ENCODE assay signal across 8 cellular contexts in genomic region chr11:120326228-120326627, GRCh38. TPM values are rescaled to one million over a fixed set of nuclear protein-coding genes. Genes with fewer than 3 reads are reported as not detected.
DNase-seq lines count a peak whose midpoint lies in the region; ATAC-seq and TF ChIP-seq lines count a peak whose summit lies in the region.

No MANE protein-coding gene starts in this region.

- H2BK120ac ChIP-seq in trophoblast cell (ENCODE audit: insufficient read depth, low read length, poor library complexity) = no peak overlapping the region

- no peak overlapping the region for H2BK12ac ChIP-seq in trophoblast cell (ENCODE audit: low read length)

- H3K18ac ChIP-seq in trophoblast cell (ENCODE audit: low read length) = no peak overlapping the region

- DNase-seq in EH (ENCODE audit: low read depth) (peak; percentile 81), SK-N-SH (no peak), fibroblast of mammary gland (ENCODE audit: low read depth) (peak; percentile 84), trophoblast cell (peak; percentile 30 to 86), NCI-H2081 (lab: John Stamatoyannopoulos, UW) (no peak), iPS-NIHi7 (ENCODE audit: extremely low spot score) (no peak)

- H3K36me3 ChIP-seq in SK-N-SH (replicated peaks in 1 of 2; ENCODE audit: control insufficient read depth in 1 of 2, insufficient read depth in 2 of 2, low read length in 1 of 2) = peaks cover 10 to 15% of the 10 kb centered on the region in 2 experiments
- peaks cover 6 to 9% of the 10 kb centered on the region in 2 experiments for H3K36me3 ChIP-seq in trophoblast cell (ENCODE audit: control insufficient read depth in 1 of 2, insufficient read depth in 2 of 2, low read length in 2 of 2)

- no peak overlapping the region for H4K91ac ChIP-seq in trophoblast cell (ENCODE audit: low read depth, low read length)

- no peaks in the 10 kb centered on the region for H3K9me2 ChIP-seq in SK-N-SH

- TF ChIP-seq EP300 in SK-N-SH (IDR thresholded peaks at IDR 0.05; ENCODE audit: borderline replicate concordance in 1 of 2, low read depth in 1 of 2, low read length in 1 of 2) = no peak

- H3K4me2 ChIP-seq in SK-N-SH (peak overlapping the region; percentile 84), trophoblast cell (ENCODE audit: low read length) (no peak overlapping the region)

- H3K79me2 ChIP-seq in SK-N-SH (ENCODE audit: insufficient read depth) (peaks cover 29% of the 10 kb centered on the region), trophoblast cell (ENCODE audit: control insufficient read depth, insufficient read depth, low read length, poor library complexity) (peaks cover 4% of the 10 kb centered on the region)

- no peak overlapping the region for H2BK5ac ChIP-seq in trophoblast cell (ENCODE audit: low read depth, low read length, poor library complexity)

- H2AK5ac ChIP-seq in trophoblast cell (ENCODE audit: low read length) = no peak overlapping the region

- CTCF ChIA-PET in SK-N-SH (lab: Yijun Ruan, JAX) = interaction anchor here (1.1 to 3.5 kb wide), 5 partner anchors 10 to 359 kb away, joined by 3 to 29 read pairs (median 6); partner anchors contain the start of gene ARHGEF12

- no peaks in the 10 kb centered on the region for H4K20me1 ChIP-seq in SK-N-SH (ENCODE audit: insufficient read depth)

- H2AFZ ChIP-seq in SK-N-SH (ENCODE audit: low read depth) (no peak overlapping the region), trophoblast cell (ENCODE audit: insufficient read depth, low read length, poor library complexity) (no peak overlapping the region)

- no peaks in the 10 kb centered on the region for H3K9me3 ChIP-seq in SK-N-SH
- H3K9me3 ChIP-seq in trophoblast cell (ENCODE audit: insufficient read depth, low read depth, low read length) = no peaks in the 10 kb centered on the region

- WGBS in SK-N-SH (ENCODE audit: low lambda C conversion rate) = 44% methylated on average over 3 of the region's 3 CpGs
- WGBS in trophoblast cell (ENCODE audit: extremely low coverage, insufficient coverage, insufficient read length) = no CpG with 5 or more reads among the region's 3 CpGs

- TF ChIP-seq RAD21 in SK-N-SH (IDR thresholded peaks at IDR 0.05; ENCODE audit: low read length) = no peak

- H3K9ac ChIP-seq in SK-N-SH = peak overlapping the region; percentile 92
- no peak overlapping the region for H3K9ac ChIP-seq in trophoblast cell (ENCODE audit: low read length)

- H4K8ac ChIP-seq in trophoblast cell (ENCODE audit: low read depth, low read length) = no peak overlapping the region

- no peak overlapping the region for H4K12ac ChIP-seq in trophoblast cell (ENCODE audit: low read depth, low read length)

- no peak for ATAC-seq in GM21576 (IDR thresholded peaks at IDR 0.05; ENCODE audit: unreplicated experiment)
- no peak for ATAC-seq in GM19328 (IDR thresholded peaks at IDR 0.05; ENCODE audit: unreplicated experiment)

- POLR2A ChIA-PET in SK-N-SH (lab: Yijun Ruan, JAX) = no interaction called here

- H3K23ac ChIP-seq in trophoblast cell (ENCODE audit: low read length) = no peak overlapping the region

- H3K4me3 ChIP-seq in SK-N-SH (ENCODE audit: low read depth in 2 of 2, low read length in 1 of 2) = peak overlapping the region; percentile 78 to 83
- H3K4me3 ChIP-seq in fibroblast of mammary gland (ENCODE audit: control insufficient read depth, low read depth, low read length) = peak overlapping the region; percentile 56
- no peak overlapping the region for H3K4me3 ChIP-seq in trophoblast cell (ENCODE audit: low read depth, low read length)

- no peak overlapping the region for H3K4ac ChIP-seq in trophoblast cell (ENCODE audit: low read depth, low read length)

- peaks cover 9 to 30% of the 10 kb centered on the region in 2 experiments for H3K4me1 ChIP-seq in SK-N-SH (ENCODE audit: control insufficient read depth in 1 of 2, insufficient read depth in 2 of 2, low read depth in 1 of 2, low read length in 1 of 2)
- H3K4me1 ChIP-seq in trophoblast cell (ENCODE audit: control insufficient read depth in 1 of 2, insufficient read depth in 2 of 2, low read length in 2 of 2) = peaks cover 0 to 3% of the 10 kb centered on the region in 2 experiments

- H3K27ac ChIP-seq in SK-N-SH (ENCODE audit: low read depth in 2 of 2, low read length in 1 of 2) (peak overlapping the region; percentile 85 to 88; a peak in 3 of 4 replicates), trophoblast cell (ENCODE audit: low read depth, low read length) (no peak overlapping the region)

- H3F3A ChIP-seq in SK-N-SH (replicated peaks; ENCODE audit: insufficient read depth) = peaks cover 20% of the 10 kb centered on the region

- no peak overlapping the region for H3K14ac ChIP-seq in trophoblast cell (ENCODE audit: low read length)

- H3K27me3 ChIP-seq in SK-N-SH (ENCODE audit: insufficient read depth) (no peaks in the 10 kb centered on the region), trophoblast cell (ENCODE audit: insufficient read depth, low read length) (no peaks in the 10 kb centered on the region)

- TF ChIP-seq CTCF in SK-N-SH (IDR thresholded peaks at IDR 0.05) (no peak), fibroblast of mammary gland (conservative IDR thresholded peaks at IDR 0.05; ENCODE audit: control insufficient read depth, insufficient read depth, low read depth, low read length) (no peak)

- H3K79me1 ChIP-seq in trophoblast cell (ENCODE audit: low read length) = peaks cover 4% of the 10 kb centered on the region

TF ChIP-seq in SK-N-SH, 30 proteins besides CTCF, POLR2A, EP300 and RAD21:
- TF ChIP-seq FOSL2 (IDR thresholded peaks at IDR 0.05; ENCODE audit: borderline replicate concordance, low read depth) (no peak), ZBTB33 (IDR thresholded peaks at IDR 0.05; ENCODE audit: borderline replicate concordance, low read depth) (no peak), CHD2 (IDR thresholded peaks at IDR 0.05; ENCODE audit: low read length, partially characterized antibody) (no peak), JUND (IDR thresholded peaks at IDR 0.05) (no peak), YY1 (IDR thresholded peaks at IDR 0.05; ENCODE audit: low read depth) (no peak), NFIC (IDR thresholded peaks at IDR 0.05; ENCODE audit: borderline replicate concordance) (no peak)

RNA-seq across cellular contexts. Expression of gene TLCD5, which starts 1.1 kb away (rescaled TPM):
- 12.7 and 18.7 TPM in 2 replicates for polyA plus RNA-seq in SK-N-SH (2012; rRNA removed)
- 14.6 and 15.1 TPM in 2 replicates for polyA plus RNA-seq in SK-N-SH (2012; cell fraction: cytosol; rRNA removed)
- 23.2 and 40.2 TPM in 2 replicates for polyA plus RNA-seq in SK-N-SH (2012; cell fraction: nucleus; rRNA removed)
- 5.9 and 6.1 TPM in 2 replicates for polyA plus RNA-seq in trophoblast cell (2013)

RNA-seq across cellular contexts. Expression of gene ARHGEF12, which starts 10.0 kb away (rescaled TPM):
- 12.3 and 15.9 TPM in 2 replicates for polyA plus RNA-seq in SK-N-SH (2012; rRNA removed)
- 20.8 and 21.6 TPM in 2 replicates for polyA plus RNA-seq in SK-N-SH (2012; cell fraction: cytosol; rRNA removed)
- polyA plus RNA-seq in SK-N-SH (2012; cell fraction: nucleus; rRNA removed) = 12.4 and 23.6 TPM in 2 replicates
- polyA plus RNA-seq in trophoblast cell (2013) = 30.4 and 31.2 TPM in 2 replicates

Comparison
In these comparisons a context has a peak if more than half of its experiments do, and no peak if none do; other contexts are left out.
1. DNase-seq: peak in EH (single experiment), fibroblast of mammary gland (single experiment) and trophoblast cell (2 of 2); none in SK-N-SH (single experiment), NCI-H2081 (0 of 2) and iPS-NIHi7 (single experiment).